Comparison of ENCODE assay signal across 21 cellular contexts in the genomic region with DNA sequence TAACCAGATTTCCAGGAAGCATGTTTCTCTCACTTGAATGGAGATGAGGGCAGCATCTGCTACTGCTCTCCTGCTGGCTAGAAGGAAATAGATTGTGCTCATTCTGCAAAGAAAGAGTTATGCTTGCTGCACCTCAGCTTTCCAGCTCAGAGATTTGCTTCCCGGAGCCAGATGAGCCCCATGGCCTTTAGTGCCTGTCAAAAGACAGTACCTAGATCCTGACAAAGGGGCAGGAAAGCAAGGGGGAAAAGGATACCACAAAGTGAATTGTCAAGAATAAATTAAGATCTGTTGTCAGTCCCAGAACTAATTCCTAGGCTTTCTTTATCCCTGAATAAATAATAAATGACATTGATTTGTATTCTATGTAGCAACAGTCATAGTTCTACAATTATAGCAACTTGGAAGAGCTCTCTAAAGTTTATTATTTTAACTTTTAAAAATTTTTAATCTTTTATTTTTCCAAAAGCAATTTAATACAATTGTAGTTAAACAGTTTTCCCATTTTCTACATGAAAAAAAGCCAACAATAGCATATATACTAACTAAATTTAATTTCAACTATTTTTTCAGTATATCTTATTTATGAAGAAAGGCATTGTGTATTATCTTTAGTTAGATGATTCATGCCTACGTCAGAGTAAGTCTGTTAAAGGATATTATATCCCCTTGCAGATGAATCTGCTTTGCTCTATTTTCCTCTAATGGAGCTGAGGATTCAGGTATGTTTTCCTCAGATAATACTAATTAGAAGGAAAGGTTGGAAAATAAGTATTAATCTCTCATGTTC.
DNase-seq lines count a peak whose midpoint lies in the region; ATAC-seq, FAIRE-seq and TF ChIP-seq lines count a peak whose summit lies in the region.
"Had no signal": no experiment of that assay in that cellular context is flagged by ENCODE, and none has a peak within 500 bp of the region (broad histone marks: within the 10 kb centered on the region; RNA-seq: fewer than 3 reads in every experiment).

No MANE protein-coding gene starts in this region.

- H3K27me3 ChIP-seq in A673 (replicated peaks; ENCODE audit: insufficient read depth, low read depth, low read length, poor library complexity) (no peaks in the 10 kb centered on the region), astrocyte (ENCODE audit: insufficient read depth, low read length) (no peaks in the 10 kb centered on the region), tibial artery (no peaks in the 10 kb centered on the region)
- H3K27me3 ChIP-seq: gastroesophageal sphincter, ovary had no signal

- CTCF ChIA-PET in A673 (lab: Charles Lee): interaction anchor here (1.5 kb wide), 1 partner anchor 48 kb away, joined by 5 read pairs; no protein-coding TSS in a partner anchor
- CTCF ChIA-PET in activated CD8-positive, alpha-beta memory T cell treated with anti-CD3 and anti-CD28 coated beads, Interleukin-2, amount 10 ng/mL, durations not matched to agents 7 days and 5 days (lab: Charles Lee): no interaction called here

- H3K4me3 ChIP-seq in A673 (ENCODE audit: low read depth, low read length, poor library complexity, severe bottlenecking) (no peak overlapping the region), astrocyte (ENCODE audit: insufficient read depth, low read depth, low read length) (no peak overlapping the region), tibial artery (no peak overlapping the region)
- H3K4me3 ChIP-seq: gastroesophageal sphincter, ovary had no signal

- no peak for ATAC-seq in activated CD8-positive, alpha-beta memory T cell treated with anti-CD3 and anti-CD28 coated beads, Interleukin-2, amount 10 ng/mL, durations not matched to agents 7 days and 5 days
- ATAC-seq: gastroesophageal sphincter had no signal

- POLR2A ChIA-PET in A673 (lab: Charles Lee; ENCODE audit: low non-redundant PET): no interaction called here

- intact Hi-C loops in A673 (cut with micrococcal nuclease; ENCODE audit: unreplicated experiment): no loop called here
- intact Hi-C loops in tibial artery (cut with DNase I; ENCODE audit: low total_unique reads): loop anchor here (10.0 kb wide), 1 partner anchor 56 kb away; no protein-coding TSS in a partner anchor

- BruUV-seq in A673 (replicated peaks; lab: Mats Ljungman, UMichigan): no TSS peak

- H3K27ac Mint-ChIP-seq in astrocyte (ENCODE audit: unreplicated experiment) (no peak overlapping the region), glutamatergic neuron (ENCODE audit: unreplicated experiment) (peak overlapping the region; percentile 96)
- no peak overlapping the region for H3K27ac Mint-ChIP-seq in activated CD8-positive, alpha-beta memory T cell treated with anti-CD3 and anti-CD28 coated beads, Interleukin-2, amount 10 ng/mL, durations not matched to agents 7 days and 5 days
- H3K27ac Mint-ChIP-seq: activated CD4-positive, alpha-beta memory T cell treated with anti-CD3 and anti-CD28 coated beads, Interleukin-2, amount 10 ng/mL, durations not matched to agents 7 days and 5 days; activated T-helper 2 cell treated with anti-CD3 and anti-CD28 coated beads, Interferon-gamma antibody, Interleukin-2, Interleukin-4, amounts not matched to agents 10 μg/mL and 5 μg/mL and 100 μg/mL, durations not matched to agents 14 hours and 24 hours and 36 hours had no signal

- H3K27ac ChIP-seq in A673 (ENCODE audit: low read depth, low read length, poor library complexity, severe bottlenecking) (no peak overlapping the region), astrocyte (ENCODE audit: low read depth, low read length) (no peak overlapping the region), tibial artery (no peak overlapping the region)
- H3K27ac ChIP-seq: gastroesophageal sphincter, ovary had no signal

- H3K4me2 ChIP-seq in astrocyte (ENCODE audit: low read length): no peak overlapping the region

- H3K27me3 Mint-ChIP-seq in astrocyte (ENCODE audit: low read depth, unreplicated experiment): no peaks in the 10 kb centered on the region
- H3K27me3 Mint-ChIP-seq in glutamatergic neuron (ENCODE audit: unreplicated experiment): no peaks in the 10 kb centered on the region
- no peaks in the 10 kb centered on the region for H3K27me3 Mint-ChIP-seq in activated CD8-positive, alpha-beta memory T cell treated with anti-CD3 and anti-CD28 coated beads, Interleukin-2, amount 10 ng/mL, durations not matched to agents 7 days and 5 days
- H3K27me3 Mint-ChIP-seq: activated CD4-positive, alpha-beta memory T cell treated with anti-CD3 and anti-CD28 coated beads, Interleukin-2, amount 10 ng/mL, durations not matched to agents 7 days and 5 days had no signal

- H3K79me2 ChIP-seq in astrocyte (ENCODE audit: insufficient read depth, low read length): no peaks in the 10 kb centered on the region

- no peak for FAIRE-seq in astrocyte (lab: Jason Lieb, UNC)

- H3K9me3 ChIP-seq in A673 (ENCODE audit: low read depth, low read length, poor library complexity, severe bottlenecking) (peaks cover 11% of the 10 kb centered on the region), astrocyte (ENCODE audit: insufficient read depth, low read depth, low read length) (no peaks in the 10 kb centered on the region), tibial artery (no peaks in the 10 kb centered on the region)
- H3K9me3 ChIP-seq: gastroesophageal sphincter, ovary had no signal

- H3K9me3 Mint-ChIP-seq in astrocyte (ENCODE audit: unreplicated experiment) (peaks cover 7% of the 10 kb centered on the region), glutamatergic neuron (ENCODE audit: unreplicated experiment) (peaks cover 9% of the 10 kb centered on the region)
- peaks cover 2% of the 10 kb centered on the region for H3K9me3 Mint-ChIP-seq in activated CD8-positive, alpha-beta memory T cell treated with anti-CD3 and anti-CD28 coated beads, Interleukin-2, amount 10 ng/mL, durations not matched to agents 7 days and 5 days (ENCODE audit: low read depth)

- H3K36me3 Mint-ChIP-seq in astrocyte (ENCODE audit: low read depth, unreplicated experiment) (no peaks in the 10 kb centered on the region), glutamatergic neuron (ENCODE audit: unreplicated experiment) (peaks cover 20% of the 10 kb centered on the region)
- H3K36me3 Mint-ChIP-seq in activated CD8-positive, alpha-beta memory T cell treated with anti-CD3 and anti-CD28 coated beads, Interleukin-2, amount 10 ng/mL, durations not matched to agents 7 days and 5 days: peaks cover 2% of the 10 kb centered on the region

- TF ChIP-seq CTCF in A673 (conservative IDR thresholded peaks at IDR 0.05; ENCODE audit: low read depth, low read length) (no peak), astrocyte (IDR thresholded peaks at IDR 0.05; ENCODE audit: insufficient read depth, low read depth, low read length) (no peak), glutamatergic neuron (IDR thresholded peaks at IDR 0.05; ENCODE audit: partially characterized antibody, unreplicated experiment) (no peak), tibial artery (IDR thresholded peaks at IDR 0.05) (no peak)

- H3K36me3 ChIP-seq in A673 (ENCODE audit: insufficient read depth, low read length, poor library complexity, severe bottlenecking): no peaks in the 10 kb centered on the region
- H3K36me3 ChIP-seq in astrocyte (ENCODE audit: insufficient read depth, low read length): no peaks in the 10 kb centered on the region
- H3K36me3 ChIP-seq in tibial artery: no peaks in the 10 kb centered on the region
- H3K36me3 ChIP-seq: gastroesophageal sphincter, ovary had no signal

- peak overlapping the region; percentile 9 for H2AFZ ChIP-seq in astrocyte (ENCODE audit: low read depth, low read length)

- no peaks in the 10 kb centered on the region for H4K20me1 ChIP-seq in astrocyte (ENCODE audit: insufficient read depth, low read length)

- peak; percentile 61 for DNase-seq in A673 (ENCODE audit: low spot score)
- DNase-seq in LHCN-M2 (ENCODE audit: low read depth): peak; percentile 5
- peak; percentile 39 for DNase-seq in astrocyte (ENCODE audit: low read depth)
- no peak for DNase-seq in glutamatergic neuron
- DNase-seq in SHP77 (lab: John Stamatoyannopoulos, UW): no peak
- DNase-seq in activated CD8-positive, alpha-beta memory T cell treated with anti-CD3 and anti-CD28 coated beads, Interleukin-2, amount 10 ng/mL, durations not matched to agents 7 days and 5 days: no peak
- DNase-seq in NCI-H748 treated with DMSO at 0.1 percent for 48 hours (lab: John Stamatoyannopoulos, UW): no peak
- DNase-seq in tibial artery: no peak
- DNase-seq: ACHN; activated CD4-positive, alpha-beta memory T cell treated with anti-CD3 and anti-CD28 coated beads, Interleukin-2, amount 10 ng/mL, durations not matched to agents 7 days and 5 days; aorta; Calu3; effector CD4-positive, alpha-beta T cell; Karpas-422; NCI-H1930; NK-92 treated with Interleukin-12 subunit alpha and Interleukin-12 subunit beta, amount 100 ng/mL, for 24 hours; ovary; Right ventricle myocardium superior; stimulated activated CD4-positive, alpha-beta T cell treated with anti-CD3 and anti-CD28 coated beads, Interleukin-12 subunit alpha, Interleukin-12 subunit beta, amount 100 ng/mL, for 4 hours had no signal

- no peak overlapping the region for H3K9ac ChIP-seq in astrocyte (ENCODE audit: low read length)

- H3K4me1 ChIP-seq in A673 (ENCODE audit: insufficient read depth, low read length, poor library complexity, severe bottlenecking) (peaks cover 8% of the 10 kb centered on the region), astrocyte (ENCODE audit: insufficient read depth, low read length) (no peaks in the 10 kb centered on the region), tibial artery (peaks cover 0 to 4% (median 0%) of the 10 kb centered on the region in 4 donors)
- H3K4me1 ChIP-seq: gastroesophageal sphincter had no signal

- H3K4me1 Mint-ChIP-seq in astrocyte (ENCODE audit: low read depth, unreplicated experiment): peaks cover 4% of the 10 kb centered on the region
- H3K4me1 Mint-ChIP-seq in glutamatergic neuron (ENCODE audit: low read depth, unreplicated experiment): peaks cover 7% of the 10 kb centered on the region
- H3K4me1 Mint-ChIP-seq in activated CD8-positive, alpha-beta memory T cell treated with anti-CD3 and anti-CD28 coated beads, Interleukin-2, amount 10 ng/mL, durations not matched to agents 7 days and 5 days: no peaks in the 10 kb centered on the region
- H3K4me1 Mint-ChIP-seq: activated CD4-positive, alpha-beta memory T cell treated with anti-CD3 and anti-CD28 coated beads, Interleukin-2, amount 10 ng/mL, durations not matched to agents 7 days and 5 days had no signal

- no peak overlapping the region for H3K4me3 Mint-ChIP-seq in astrocyte (ENCODE audit: unreplicated experiment)
- H3K4me3 Mint-ChIP-seq in glutamatergic neuron (ENCODE audit: unreplicated experiment): no peak overlapping the region
- H3K4me3 Mint-ChIP-seq in activated CD8-positive, alpha-beta memory T cell treated with anti-CD3 and anti-CD28 coated beads, Interleukin-2, amount 10 ng/mL, durations not matched to agents 7 days and 5 days: no peak overlapping the region
- H3K4me3 Mint-ChIP-seq: activated CD4-positive, alpha-beta memory T cell treated with anti-CD3 and anti-CD28 coated beads, Interleukin-2, amount 10 ng/mL, durations not matched to agents 7 days and 5 days had no signal

Comparison
In these comparisons a context has a peak if more than half of its experiments do, and no peak if none do; other contexts are left out.
1. DNase-seq: peak in A673 (single experiment), LHCN-M2 (single experiment) and astrocyte (single experiment); none in glutamatergic neuron (single experiment), SHP77 (0 of 2), activated CD8-positive, alpha-beta memory T cell treated with anti-CD3 and anti-CD28 coated beads, Interleukin-2, amount 10 ng/mL, durations not matched to agents 7 days and 5 days (single experiment), NCI-H748 treated with DMSO at 0.1 percent for 48 hours (single experiment) and tibial artery (0 of 2).